ENCODE assay signal across 21 cellular contexts in genomic region chr1:51928896-51929295, GRCh38. TPM values are rescaled to one million over a fixed set of nuclear protein-coding genes. Genes with fewer than 3 reads are reported as not detected.
DNase-seq lines count a peak whose midpoint lies in the region; ATAC-seq and TF ChIP-seq lines count a peak whose summit lies in the region.
"Had no signal": no experiment of that assay in that cellular context is flagged by ENCODE, and none has a peak within 500 bp of the region (broad histone marks: within the 10 kb centered on the region; RNA-seq: fewer than 3 reads in every experiment).

No MANE protein-coding gene starts in this region.

- no peak overlapping the region for H3K23ac ChIP-seq in IMR-90 (ENCODE audit: low read depth, low read length)

- H3K4me3 Mint-ChIP-seq in T-helper 2 cell treated with Interferon-gamma antibody and Interleukin-4, amounts not matched to agents 5 μg/mL and 100 μg/mL, for 36 hours: no peak overlapping the region
- H3K4me3 Mint-ChIP-seq: B cell; CD8-positive, alpha-beta T cell had no signal

- no peak overlapping the region for H2AK9ac ChIP-seq in IMR-90 (replicated peaks; ENCODE audit: low read depth, low read length, poor library complexity)

- H3K9me3 Mint-ChIP-seq in T-helper 2 cell treated with Interferon-gamma antibody and Interleukin-4, amounts not matched to agents 5 μg/mL and 100 μg/mL, for 36 hours: no peaks in the 10 kb centered on the region
- H3K9me3 Mint-ChIP-seq: CD8-positive, alpha-beta T cell had no signal

- peaks cover 35% of the 10 kb centered on the region for H3K9me1 ChIP-seq in IMR-90 (ENCODE audit: insufficient read depth, low read length)

- H3K79me1 ChIP-seq in IMR-90 (ENCODE audit: low read depth in 1 of 2, low read length in 2 of 2): peaks cover 32 to 78% of the 10 kb centered on the region in 2 experiments

- 0 out of 2 replicates have a peak overlapping the region, but pooled peaks have one; percentile 11 for H3K4ac ChIP-seq in IMR-90 (ENCODE audit: low read depth, low read length)

- H2AFZ ChIP-seq in GM23248: no peak overlapping the region
- H2AFZ ChIP-seq in IMR-90 (replicated peaks; ENCODE audit: low read length, poor library complexity): no peak overlapping the region

- no peak for TF ChIP-seq RAD21 in IMR-90 (IDR thresholded peaks at IDR 0.05; ENCODE audit: low read length)

- in situ Hi-C loops in GM23248 (cut with MboI) (no loop called here), IMR-90 (cut with MboI; ENCODE audit: low sequenced_read_pairs) (no loop called here)

- intact Hi-C loops in IMR-90 (cut with micrococcal nuclease) (no loop called here), left colon (cut with DNase I, micrococcal nuclease) (no loop called here)

- CTCF ChIA-PET in IMR-90 (lab: Yijun Ruan, JAX): interaction anchor here (0.6 kb wide), 1 partner anchor 45 kb away, joined by 3 read pairs; no protein-coding TSS in a partner anchor

- H4K20me1 ChIP-seq in GM23248 (ENCODE audit: insufficient read depth) (no peaks in the 10 kb centered on the region), IMR-90 (ENCODE audit: insufficient read depth, low read length) (no peaks in the 10 kb centered on the region)

- H3K56ac ChIP-seq in IMR-90 (ENCODE audit: extremely low read depth, insufficient read depth, low read length): no peak overlapping the region

- no peaks in the 10 kb centered on the region for H3K9me2 ChIP-seq in GM23248 (ENCODE audit: insufficient read depth)

- H3K9me3 ChIP-seq in GM23248 (ENCODE audit: low read depth): no peaks in the 10 kb centered on the region
- H3K9me3 ChIP-seq in IMR-90 (ENCODE audit: control insufficient read depth, insufficient read depth, low read length): no peaks in the 10 kb centered on the region
- H3K9me3 ChIP-seq: Caco-2 had no signal

- TF ChIP-seq POLR2A in IMR-90 (IDR thresholded peaks at IDR 0.05; ENCODE audit: low read depth, low read length): no peak

- no peaks in the 10 kb centered on the region for H3K4me1 Mint-ChIP-seq in T-helper 2 cell treated with Interferon-gamma antibody and Interleukin-4, amounts not matched to agents 5 μg/mL and 100 μg/mL, for 36 hours (ENCODE audit: low read depth)
- H3K4me1 Mint-ChIP-seq: B cell had no signal

- dilution Hi-C loops in IMR-90 (cut with HindIII; ENCODE audit: low sequenced_read_pairs, unreplicated experiment): no loop called here

- H3K27me3 Mint-ChIP-seq in T-helper 2 cell treated with Interferon-gamma antibody and Interleukin-4, amounts not matched to agents 5 μg/mL and 100 μg/mL, for 36 hours (ENCODE audit: low read depth): peaks cover 13% of the 10 kb centered on the region

- no TSS peak for BruUV-seq in IMR-90 (replicated peaks; lab: Mats Ljungman, UMichigan)

- DNase-seq in GM23248 (peak; percentile 37), IMR-90 (peak; percentile 19), RPMI7951 (ENCODE audit: low read depth) (peak; percentile 25), foreskin keratinocyte (no peak), omental fat pad (ENCODE audit: low spot score) (no peak), left colon (no peak)
- no peak for DNase-seq in T-helper 2 cell treated with Interferon-gamma antibody and Interleukin-4, amounts not matched to agents 5 μg/mL and 100 μg/mL, for 36 hours (ENCODE audit: low spot score)
- DNase-seq: Caco-2; CD8-positive, alpha-beta T cell; GF-D8; MM.1S; NCI-H2029; NCI-H446; NCI-H524 treated with DMSO at 0.1 percent for 48 hours; NCI-H774; NK-92 treated with Interleukin-12 subunit alpha and Interleukin-12 subunit beta, amount 100 ng/mL, for 24 hours; SHP77 treated with DMSO at 0.1 percent for 48 hours; SW 1271; T-helper 2 cell had no signal

- peaks cover 6% of the 10 kb centered on the region; the same call in 1 of the 2 replicates for H3K79me2 ChIP-seq in GM23248 (ENCODE audit: insufficient read depth)

- no peak overlapping the region; the same call in 1 of the 2 replicates for H4K5ac ChIP-seq in IMR-90 (ENCODE audit: low read depth, low read length)

- H3K18ac ChIP-seq in IMR-90 (ENCODE audit: low read depth, low read length): no peak overlapping the region; the same call in 1 of the 2 replicates

- no peaks in the 10 kb centered on the region for H3K36me3 Mint-ChIP-seq in T-helper 2 cell treated with Interferon-gamma antibody and Interleukin-4, amounts not matched to agents 5 μg/mL and 100 μg/mL, for 36 hours (ENCODE audit: low read depth)
- H3K36me3 Mint-ChIP-seq: CD8-positive, alpha-beta T cell had no signal

- no peak overlapping the region for H3K9ac ChIP-seq in GM23248
- no peak overlapping the region for H3K9ac ChIP-seq in IMR-90 (ENCODE audit: low read depth, low read length)

- no peak overlapping the region; the same call in 1 of the 2 replicates for H2BK120ac ChIP-seq in IMR-90 (ENCODE audit: low read depth, low read length)

- H3K4me2 ChIP-seq in GM23248 (ENCODE audit: unreplicated experiment) (peak overlapping the region; percentile 1), IMR-90 (ENCODE audit: low read depth, low read length) (no peak overlapping the region)

- no peak overlapping the region for H2AK5ac ChIP-seq in IMR-90 (ENCODE audit: low read depth, low read length)

- peaks cover 59% of the 10 kb centered on the region for H3K4me1 ChIP-seq in GM23248 (ENCODE audit: insufficient read depth)
- peaks cover 27% of the 10 kb centered on the region for H3K4me1 ChIP-seq in IMR-90 (ENCODE audit: control insufficient read depth, insufficient read depth, low read length)
- peaks cover 9% of the 10 kb centered on the region for H3K4me1 ChIP-seq in foreskin keratinocyte
- H3K4me1 ChIP-seq: Caco-2 had no signal

- peak overlapping the region; percentile 67 for H2BK5ac ChIP-seq in IMR-90 (ENCODE audit: low read depth, low read length, poor library complexity, severe bottlenecking)

- WGBS in GM23248 (ENCODE audit: low coverage in 1 of 2, low lambda C conversion rate in 2 of 2, missing lambda C conversion rate in 2 of 2), 2 experiments: 87 to 95% methylated on average over 1 of the region's 1 CpG
- WGBS in IMR-90 (ENCODE audit: extremely low coverage in 2 of 2, insufficient read length in 1 of 2), 2 experiments: no CpG with 5 or more reads among the region's 1 CpG

- ATAC-seq in IMR-90 (ENCODE audit: low read depth) (no peak), foreskin keratinocyte (peak; percentile 45), omental fat pad (ENCODE audit: low FRiP score) (no peak), left colon (no peak)
- ATAC-seq: CD8-positive, alpha-beta T cell had no signal

- no peak overlapping the region for H3K27ac ChIP-seq in GM23248
- no peak overlapping the region for H3K27ac ChIP-seq in IMR-90 (ENCODE audit: insufficient read depth, low read length)
- H3K27ac ChIP-seq in foreskin keratinocyte: no peak overlapping the region
- H3K27ac ChIP-seq: C4-2B had no signal

- POLR2A ChIA-PET in IMR-90 (lab: Charles Lee; ENCODE audit: unreplicated experiment): no interaction called here

- H2BK20ac ChIP-seq in IMR-90 (ENCODE audit: low read depth, low read length): peak overlapping the region; percentile 56; the same call in 1 of the 2 replicates

- no peak overlapping the region for H3K4me3 ChIP-seq in GM23248
- no peak overlapping the region for H3K4me3 ChIP-seq in IMR-90 (ENCODE audit: insufficient read depth, low read depth, low read length)

- H3K36me3 ChIP-seq in GM23248 (ENCODE audit: low read depth) (peaks cover 35% of the 10 kb centered on the region), IMR-90 (ENCODE audit: control insufficient read depth, insufficient read depth, low read length) (peaks cover 26% of the 10 kb centered on the region)

- H2BK15ac ChIP-seq in IMR-90 (ENCODE audit: low read depth, low read length): peak overlapping the region; percentile 95; the same call in 1 of the 3 replicates

- TF ChIP-seq CTCF in IMR-90 (conservative IDR thresholded peaks at IDR 0.05; ENCODE audit: low read depth, low read length): no peak
- TF ChIP-seq CTCF in foreskin keratinocyte (conservative IDR thresholded peaks at IDR 0.05): no peak
- TF ChIP-seq CTCF in omental fat pad (IDR thresholded peaks at IDR 0.05): no peak

- H3K27ac Mint-ChIP-seq in T-helper 2 cell treated with Interferon-gamma antibody and Interleukin-4, amounts not matched to agents 5 μg/mL and 100 μg/mL, for 36 hours: no peak overlapping the region
- H3K27ac Mint-ChIP-seq: B cell; CD8-positive, alpha-beta T cell had no signal

- peak overlapping the region in 1 of 2 experiments; percentile 10; a peak in 2 of 4 replicates for H4K8ac ChIP-seq in IMR-90 (ENCODE audit: low read depth in 2 of 2, low read length in 2 of 2)

- peaks cover 59% of the 10 kb centered on the region for H3F3A ChIP-seq in GM23248 (ENCODE audit: insufficient read depth)

- H3K14ac ChIP-seq in IMR-90 (replicated peaks; ENCODE audit: low read depth, low read length): peak overlapping the region; percentile 13; the same call in 1 of the 2 replicates

- H3K27me3 ChIP-seq in GM23248 (replicated peaks; ENCODE audit: insufficient read depth): no peaks in the 10 kb centered on the region
- no peaks in the 10 kb centered on the region for H3K27me3 ChIP-seq in IMR-90 (ENCODE audit: control insufficient read depth, insufficient read depth, low read length)
- no peaks in the 10 kb centered on the region for H3K27me3 ChIP-seq in foreskin keratinocyte

- H4K91ac ChIP-seq in IMR-90 (ENCODE audit: insufficient read depth, low read depth, low read length): peak overlapping the region; percentile 36; the same call in 1 of the 2 replicates

TF ChIP-seq in IMR-90, 13 proteins besides CTCF, POLR2A, EP300 and RAD21:
- TF ChIP-seq NFE2L2 (IDR thresholded peaks at IDR 0.05; ENCODE audit: low read depth, low read length) (no peak), USF2 (IDR thresholded peaks at IDR 0.05; ENCODE audit: low read depth, low read length) (peak; percentile 83), RFX5 (IDR thresholded peaks at IDR 0.05; ENCODE audit: low read depth, low read length) (no peak), MXI1 (IDR thresholded peaks at IDR 0.05; ENCODE audit: borderline replicate concordance, low read depth, low read length) (no peak)

RNA-seq across cellular contexts. Expression of gene NRDC, which starts 50.4 kb away (rescaled TPM):
- total RNA-seq in GM23248 (2014; rRNA removed; shearing (Covaris generic)): 55.2 and 62.5 TPM in 2 replicates
- polyA plus RNA-seq in GM23248 (2016; fragmentation: Nextera tagmentation; extraction: Ambion mirVana): 122 and 129 TPM in 2 replicates
- total RNA-seq in IMR-90 (2012; rRNA removed): 75.8 and 78.0 TPM in 2 replicates
- polyA plus RNA-seq in IMR-90 (2012; rRNA removed): 72.3 and 84.7 TPM in 2 replicates
- 38.5 and 39.4 TPM in 2 replicates for polyA plus RNA-seq in IMR-90 (2012; cell fraction: cytosol; rRNA removed)
- polyA plus RNA-seq in IMR-90 (2012; cell fraction: nucleus; rRNA removed; ENCODE audit: low replicate concordance): 86.8 and 152 TPM in 2 replicates
- 62.5 and 71.9 TPM in 2 replicates for total RNA-seq in RPMI7951 (2014; rRNA removed; shearing (Covaris generic))
- 146 and 157 TPM in 2 replicates for total RNA-seq in foreskin keratinocyte
- polyA plus RNA-seq in foreskin keratinocyte: 121 and 137 TPM in 2 replicates
- 100 to 1,000 TPM in 1 of 4 donors, 10 to 100 TPM in 3; 77.0 to 103 (median 77.6) TPM for total RNA-seq in omental fat pad
- total RNA-seq in left colon: 10 to 100 TPM; 80.7 to 83.5 TPM

Comparison
In these comparisons a context has a peak if more than half of its experiments do, and no peak if none do; other contexts are left out.
1. DNase-seq: peak in GM23248 (single experiment), IMR-90 (single experiment) and RPMI7951 (single experiment); none in foreskin keratinocyte (0 of 2), omental fat pad (single experiment), left colon (0 of 2) and T-helper 2 cell treated with Interferon-gamma antibody and Interleukin-4, amounts not matched to agents 5 μg/mL and 100 μg/mL, for 36 hours (single experiment).